Comparison of ENCODE assay signal across 8 cellular contexts in the genomic region with DNA sequence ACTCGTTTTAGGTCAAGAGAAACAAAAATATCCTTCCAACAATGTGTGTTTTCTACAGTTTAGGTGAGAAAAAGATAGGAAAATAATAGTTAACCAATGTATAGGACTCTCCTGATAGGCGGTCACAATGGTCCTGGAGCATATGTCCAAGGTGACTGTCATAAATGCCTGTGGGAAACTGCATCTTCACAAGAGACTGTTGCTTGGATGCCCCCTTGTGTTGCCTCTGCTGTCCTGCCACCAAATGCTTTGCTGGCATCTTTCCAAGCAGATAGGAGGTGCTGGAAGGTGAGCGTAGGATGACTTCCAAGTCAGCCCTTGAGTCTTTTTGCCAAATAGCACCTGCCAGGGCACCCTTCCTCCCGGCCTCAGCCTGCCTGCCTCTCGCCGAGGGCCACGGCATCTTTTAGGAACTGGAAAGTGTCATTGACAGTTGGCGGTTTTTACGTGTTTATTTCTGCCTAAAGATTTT. TPM values are rescaled to one million over a fixed set of nuclear protein-coding genes. Genes with fewer than 3 reads are reported as not detected.
DNase-seq lines count a peak whose midpoint lies in the region; ATAC-seq and TF ChIP-seq lines count a peak whose summit lies in the region.

No MANE protein-coding gene starts in this region.

- no peak for TF ChIP-seq POLR2A in esophagus muscularis mucosa (IDR thresholded peaks at IDR 0.05; ENCODE audit: low read depth)

- no peak for ATAC-seq in SK-N-SH treated with all-trans-retinoic acid at 6 μM for 48 hours
- ATAC-seq in GM18520 (IDR thresholded peaks at IDR 0.05; ENCODE audit: unreplicated experiment), result no peak

- TF ChIP-seq RAD21 in SK-N-SH (IDR thresholded peaks at IDR 0.05; ENCODE audit: low read length), result peak; percentile 53

- H3K4me2 ChIP-seq in SK-N-SH (no peak overlapping the region), osteoblast (ENCODE audit: insufficient read depth, low read length) (peak overlapping the region; percentile 84)

- intact Hi-C loops in esophagus muscularis mucosa (cut with DNase I), result loop anchor here (5.0 kb wide), 1 partner anchor 628 kb away; no protein-coding TSS in a partner anchor

- TF ChIP-seq CTCF in SK-N-SH (IDR thresholded peaks at IDR 0.05) (peak; percentile 62), esophagus muscularis mucosa (IDR thresholded peaks at IDR 0.05) (peak; percentile 23 to 51 (median 40)), osteoblast (IDR thresholded peaks at IDR 0.05; ENCODE audit: extremely low read depth, low read depth, low read length) (peak; percentile 45)

- peaks cover 51% of the 10 kb centered on the region for H3F3A ChIP-seq in SK-N-SH (replicated peaks; ENCODE audit: insufficient read depth)

- H3K27me3 ChIP-seq in SK-N-SH (ENCODE audit: insufficient read depth) (no peaks in the 10 kb centered on the region), esophagus muscularis mucosa (no peaks in the 10 kb centered on the region), osteoblast (ENCODE audit: insufficient read depth, low read length) (no peaks in the 10 kb centered on the region)

- H3K9me3 ChIP-seq in SK-N-SH (no peaks in the 10 kb centered on the region), esophagus muscularis mucosa (no peaks in the 10 kb centered on the region), osteoblast (ENCODE audit: low read depth, low read length) (no peaks in the 10 kb centered on the region)

- peaks cover 6 to 16% of the 10 kb centered on the region in 2 experiments for H3K36me3 ChIP-seq in SK-N-SH (replicated peaks in 1 of 2; ENCODE audit: control insufficient read depth in 1 of 2, insufficient read depth in 2 of 2, low read length in 1 of 2)
- H3K36me3 ChIP-seq in esophagus muscularis mucosa, result peaks cover 0 to 28% (median 13%) of the 10 kb centered on the region in 4 donors
- peaks cover 15% of the 10 kb centered on the region for H3K36me3 ChIP-seq in osteoblast (ENCODE audit: insufficient read depth, low read length)

- H3K4me3 ChIP-seq in SK-N-SH (ENCODE audit: low read depth in 2 of 2, low read length in 1 of 2) (0 out of 4 replicates have a peak overlapping the region, but pooled peaks of 1 of the 2 experiments have one; percentile 4), esophagus muscularis mucosa (peak overlapping the region in 3 of 4 donors; percentile 14 to 24 (median 23)), osteoblast (ENCODE audit: insufficient read depth, low read length) (peak overlapping the region; percentile 62)

- H3K4me1 ChIP-seq in SK-N-SH (ENCODE audit: control insufficient read depth in 1 of 2, insufficient read depth in 2 of 2, low read depth in 1 of 2, low read length in 1 of 2) (peaks cover 13 to 33% of the 10 kb centered on the region in 2 experiments; a peak in 3 of 4 replicates), esophagus muscularis mucosa (peaks cover 38 to 57% (median 53%) of the 10 kb centered on the region in 4 donors), osteoblast (ENCODE audit: insufficient read depth, low read length) (peaks cover 48% of the 10 kb centered on the region)

- CTCF ChIA-PET in SK-N-SH (lab: Yijun Ruan, JAX), result interaction anchor here (0.7 to 5.4 kb wide), 11 partner anchors 9 to 625 kb away, joined by 3 to 33 read pairs (median 4); no protein-coding TSS in a partner anchor

- TF ChIP-seq EP300 in SK-N-SH (IDR thresholded peaks at IDR 0.05; ENCODE audit: borderline replicate concordance in 1 of 2, low read depth in 1 of 2, low read length in 1 of 2) (no peak), esophagus muscularis mucosa (IDR thresholded peaks at IDR 0.05) (no peak)

- H2AFZ ChIP-seq in SK-N-SH (ENCODE audit: low read depth) (no peak overlapping the region), osteoblast (ENCODE audit: low read length) (no peak overlapping the region)

- 92% methylated on average over 9 of the region's 9 CpGs for WGBS in SK-N-SH (ENCODE audit: low lambda C conversion rate)
- 73% methylated on average over 9 of the region's 9 CpGs for WGBS in esophagus muscularis mucosa

- no peaks in the 10 kb centered on the region for H3K9me2 ChIP-seq in SK-N-SH

- POLR2A ChIA-PET in SK-N-SH (lab: Yijun Ruan, JAX), result no interaction called here

- H3K9ac ChIP-seq in SK-N-SH, result no peak overlapping the region

- peak; percentile 56 for DNase-seq in SK-N-SH
- peak; percentile 46 for DNase-seq in NCI-H345 (lab: John Stamatoyannopoulos, UW)
- peak; percentile 64 for DNase-seq in activated CD8-positive, alpha-beta memory T cell treated with anti-CD3 and anti-CD28 coated beads, Interleukin-2, amount 50 U/mL, for 48 hours
- DNase-seq in esophagus muscularis mucosa (ENCODE audit: extremely low spot score), result no peak
- no peak for DNase-seq in osteoblast (ENCODE audit: insufficient read length, low spot score, missing footprints)
- DNase-seq in occipital lobe (lab: John Stamatoyannopoulos, UW), result no peak

- H3K27ac ChIP-seq in SK-N-SH (ENCODE audit: low read depth in 2 of 2, low read length in 1 of 2), result peak overlapping the region in 1 of 2 experiments; percentile 97; a peak in 1 of 4 replicates
- H3K27ac ChIP-seq in esophagus muscularis mucosa (replicated peaks in 1 of 4), result no peak overlapping the region
- H3K27ac ChIP-seq in osteoblast (ENCODE audit: low read depth, low read length), result peak overlapping the region; percentile 15

- H4K20me1 ChIP-seq in SK-N-SH (ENCODE audit: insufficient read depth) (peaks cover 11% of the 10 kb centered on the region), osteoblast (ENCODE audit: insufficient read depth, low read length) (peaks cover 2% of the 10 kb centered on the region)

- H3K79me2 ChIP-seq in SK-N-SH (ENCODE audit: insufficient read depth) (peaks cover 53% of the 10 kb centered on the region), osteoblast (ENCODE audit: insufficient read depth, low read length) (peaks cover 36% of the 10 kb centered on the region)

TF ChIP-seq in SK-N-SH, 30 proteins besides CTCF, POLR2A, EP300 and RAD21:
- TF ChIP-seq, protein P1, sequence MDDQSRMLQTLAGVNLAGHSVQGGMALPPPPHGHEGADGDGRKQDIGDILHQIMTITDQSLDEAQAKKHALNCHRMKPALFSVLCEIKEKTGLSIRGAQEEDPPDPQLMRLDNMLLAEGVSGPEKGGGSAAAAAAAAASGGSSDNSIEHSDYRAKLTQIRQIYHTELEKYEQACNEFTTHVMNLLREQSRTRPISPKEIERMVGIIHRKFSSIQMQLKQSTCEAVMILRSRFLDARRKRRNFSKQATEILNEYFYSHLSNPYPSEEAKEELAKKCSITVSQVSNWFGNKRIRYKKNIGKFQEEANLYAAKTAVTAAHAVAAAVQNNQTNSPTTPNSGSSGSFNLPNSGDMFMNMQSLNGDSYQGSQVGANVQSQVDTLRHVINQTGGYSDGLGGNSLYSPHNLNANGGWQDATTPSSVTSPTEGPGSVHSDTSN (IDR thresholded peaks at IDR 0.05), result no peak
- TF ChIP-seq SIN3A (IDR thresholded peaks at IDR 0.05; ENCODE audit: borderline replicate concordance, low read depth, low read length) (no peak), MEF2A (IDR thresholded peaks at IDR 0.05; ENCODE audit: borderline replicate concordance, low read depth) (no peak), SMC3 (IDR thresholded peaks at IDR 0.05; ENCODE audit: low read depth, low read length) (peak; percentile 40), NFIC (IDR thresholded peaks at IDR 0.05; ENCODE audit: borderline replicate concordance) (peak; percentile 75)

TF ChIP-seq in SK-N-SH treated with all-trans-retinoic acid at 6 μM for 48 hours, 23 proteins besides CTCF, POLR2A, EP300 and RAD21 (continues in another document):
- TF ChIP-seq, protein P2, sequence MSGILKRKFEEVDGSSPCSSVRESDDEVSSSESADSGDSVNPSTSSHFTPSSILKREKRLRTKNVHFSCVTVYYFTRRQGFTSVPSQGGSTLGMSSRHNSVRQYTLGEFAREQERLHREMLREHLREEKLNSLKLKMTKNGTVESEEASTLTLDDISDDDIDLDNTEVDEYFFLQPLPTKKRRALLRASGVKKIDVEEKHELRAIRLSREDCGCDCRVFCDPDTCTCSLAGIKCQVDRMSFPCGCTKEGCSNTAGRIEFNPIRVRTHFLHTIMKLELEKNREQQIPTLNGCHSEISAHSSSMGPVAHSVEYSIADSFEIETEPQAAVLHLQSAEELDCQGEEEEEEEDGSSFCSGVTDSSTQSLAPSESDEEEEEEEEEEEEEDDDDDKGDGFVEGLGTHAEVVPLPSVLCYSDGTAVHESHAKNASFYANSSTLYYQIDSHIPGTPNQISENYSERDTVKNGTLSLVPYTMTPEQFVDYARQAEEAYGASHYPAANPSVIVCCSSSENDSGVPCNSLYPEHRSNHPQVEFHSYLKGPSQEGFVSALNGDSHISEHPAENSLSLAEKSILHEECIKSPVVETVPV (CRISPR knock-in tag; IDR thresholded peaks at IDR 0.05), result no peak
- no peak for TF ChIP-seq ISL1 (CRISPR knock-in tag; IDR thresholded peaks at IDR 0.05)
- TF ChIP-seq OSR1 (CRISPR knock-in tag; IDR thresholded peaks at IDR 0.05), result no peak
- TF ChIP-seq, protein P3, sequence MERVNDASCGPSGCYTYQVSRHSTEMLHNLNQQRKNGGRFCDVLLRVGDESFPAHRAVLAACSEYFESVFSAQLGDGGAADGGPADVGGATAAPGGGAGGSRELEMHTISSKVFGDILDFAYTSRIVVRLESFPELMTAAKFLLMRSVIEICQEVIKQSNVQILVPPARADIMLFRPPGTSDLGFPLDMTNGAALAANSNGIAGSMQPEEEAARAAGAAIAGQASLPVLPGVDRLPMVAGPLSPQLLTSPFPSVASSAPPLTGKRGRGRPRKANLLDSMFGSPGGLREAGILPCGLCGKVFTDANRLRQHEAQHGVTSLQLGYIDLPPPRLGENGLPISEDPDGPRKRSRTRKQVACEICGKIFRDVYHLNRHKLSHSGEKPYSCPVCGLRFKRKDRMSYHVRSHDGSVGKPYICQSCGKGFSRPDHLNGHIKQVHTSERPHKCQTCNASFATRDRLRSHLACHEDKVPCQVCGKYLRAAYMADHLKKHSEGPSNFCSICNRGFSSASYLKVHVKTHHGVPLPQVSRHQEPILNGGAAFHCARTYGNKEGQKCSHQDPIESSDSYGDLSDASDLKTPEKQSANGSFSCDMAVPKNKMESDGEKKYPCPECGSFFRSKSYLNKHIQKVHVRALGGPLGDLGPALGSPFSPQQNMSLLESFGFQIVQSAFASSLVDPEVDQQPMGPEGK (CRISPR knock-in tag; IDR thresholded peaks at IDR 0.05; ENCODE audit: borderline replicate concordance), result no peak
- no peak for TF ChIP-seq GLIS3 (CRISPR knock-in tag; IDR thresholded peaks at IDR 0.05)
- no peak for TF ChIP-seq ESRRG (CRISPR knock-in tag; IDR thresholded peaks at IDR 0.05)
- no peak for TF ChIP-seq CSDC2 (CRISPR knock-in tag; IDR thresholded peaks at IDR 0.05)
- TF ChIP-seq ZFP3 (CRISPR knock-in tag; IDR thresholded peaks at IDR 0.05), result no peak
- no peak for TF ChIP-seq ZC3H10 (CRISPR knock-in tag; IDR thresholded peaks at IDR 0.05)
- no peak for TF ChIP-seq SNAI2 (CRISPR knock-in tag; IDR thresholded peaks at IDR 0.05)

RNA-seq across cellular contexts. Expression of a gene that starts 24.1 kb away (rescaled TPM):
- polyA plus RNA-seq in SK-N-SH (2012; rRNA removed), result 11.2 and 16.7 TPM in 2 replicates
- 15.4 and 16.4 TPM in 2 replicates for polyA plus RNA-seq in SK-N-SH (2012; cell fraction: cytosol; rRNA removed)
- polyA plus RNA-seq in SK-N-SH (2012; cell fraction: nucleus; rRNA removed), result 13.7 and 35.1 TPM in 2 replicates
- total RNA-seq in esophagus muscularis mucosa (10 to 100 TPM; 33.2 to 37.4 (median 36.2) TPM), osteoblast (28.6 and 39.5 TPM in 2 replicates), occipital lobe (50.7 TPM)

Comparison
In these comparisons a context has a peak if more than half of its experiments do, and no peak if none do; other contexts are left out.
1. DNase-seq: peak in SK-N-SH (single experiment), NCI-H345 (single experiment) and activated CD8-positive, alpha-beta memory T cell treated with anti-CD3 and anti-CD28 coated beads, Interleukin-2, amount 50 U/mL, for 48 hours (single experiment); none in esophagus muscularis mucosa (single experiment), osteoblast (single experiment) and occipital lobe (single experiment).
2. Peak in every context shown above with its lines, with median percentiles within 50 percentile points of each other: CTCF ChIP-seq.